ENCODE assay signal across 37 cellular contexts in the genomic region with DNA sequence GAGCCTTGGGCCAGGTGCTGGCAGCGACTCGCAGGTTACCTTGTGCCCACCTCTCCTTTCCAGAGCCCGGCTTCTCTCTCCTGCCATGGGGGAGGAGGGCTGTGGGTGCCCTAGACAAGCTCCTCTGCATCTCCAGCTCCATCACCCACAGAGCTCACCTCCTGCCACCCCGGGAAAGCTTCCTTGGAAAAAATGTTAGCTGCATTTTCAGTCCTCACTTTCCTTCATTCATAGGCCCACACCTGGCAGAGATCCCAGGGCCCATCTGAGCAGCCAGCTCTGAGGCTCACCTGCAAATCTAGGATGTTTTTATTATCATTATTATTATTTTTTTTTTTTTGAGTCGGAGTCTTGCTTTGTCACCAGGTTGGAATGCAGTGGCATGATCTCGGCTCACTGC. TPM values are rescaled to one million over a fixed set of nuclear protein-coding genes. Genes with fewer than 3 reads are reported as not detected.
"Had no signal": no experiment of that assay in that cellular context is flagged by ENCODE, and none has a peak within 500 bp of the region (broad histone marks: within the 10 kb centered on the region; RNA-seq: fewer than 3 reads in every experiment).

No MANE protein-coding gene starts in this region.

- H3K27me3 ChIP-seq: adrenal gland, ascending aorta, cardiac muscle cell had no signal

- H3K9me3 Mint-ChIP-seq: activated CD4-positive, alpha-beta memory T cell treated with anti-CD3 and anti-CD28 coated beads for 36 hours; activated naive CD4-positive, alpha-beta T cell treated with anti-CD3 and anti-CD28 coated beads for 36 hours; activated naive CD4-positive, alpha-beta T cell treated with anti-CD3 and anti-CD28 coated beads, Interleukin-2, amount 50 U/mL, for 72 hours; activated T-cell treated with anti-CD3 and anti-CD28 coated beads, Interleukin-2, amount 50 U/mL, for 4 hours; activated T-cell treated with anti-CD3 and anti-CD28 coated beads, Interleukin-2, amount 50 U/mL, for 72 hours; activated T-helper 17 cell treated with anti-CD3 and anti-CD28 coated beads, Interleukin-2, amount 50 U/mL, for 72 hours; central memory CD8-positive, alpha-beta T cell; T-helper 1 cell treated with Interleukin-12 subunit alpha and Interleukin-12 subunit beta and Interleukin-4 antibody, amounts not matched to agents 30 μg/mL and 1 μg/mL, for 36 hours; T-helper 2 cell treated with Interferon-gamma antibody and Interleukin-4, amounts not matched to agents 5 μg/mL and 100 μg/mL, for 36 hours had no signal

- H3K4me3 ChIP-seq: adrenal gland, ascending aorta, cardiac muscle cell had no signal

- H3K27ac ChIP-seq: adrenal gland, ascending aorta, cardiac muscle cell, WERI-Rb-1 had no signal

- H3K4me1 Mint-ChIP-seq: activated CD4-positive, alpha-beta T cell treated with anti-CD3 and anti-CD28 coated beads for 36 hours; activated CD4-positive, alpha-beta T cell treated with anti-CD3 and anti-CD28 coated beads, Interleukin-2, amount 10 ng/mL, durations not matched to agents 7 days and 5 days; activated T-helper 17 cell treated with anti-CD3 and anti-CD28 coated beads, Interleukin-2, amount 50 U/mL, for 72 hours; central memory CD8-positive, alpha-beta T cell; WTC11 had no signal

- H3K36me3 ChIP-seq: adrenal gland, ascending aorta, cardiac muscle cell, WERI-Rb-1 had no signal

- H3K9me3 ChIP-seq: adrenal gland, ascending aorta had no signal

- H3K4me3 Mint-ChIP-seq: activated CD4-positive, alpha-beta memory T cell treated with anti-CD3 and anti-CD28 coated beads for 36 hours; activated CD4-positive, alpha-beta T cell treated with anti-CD3 and anti-CD28 coated beads for 36 hours; activated CD4-positive, alpha-beta T cell treated with anti-CD3 and anti-CD28 coated beads, Interleukin-2, amount 10 ng/mL, durations not matched to agents 7 days and 5 days; activated CD8-positive, alpha-beta T cell treated with anti-CD3 and anti-CD28 coated beads for 36 hours; activated naive CD4-positive, alpha-beta T cell treated with anti-CD3 and anti-CD28 coated beads for 36 hours; activated naive CD8-positive, alpha-beta T cell treated with anti-CD3 and anti-CD28 coated beads for 36 hours; activated T-cell treated with anti-CD3 and anti-CD28 coated beads, Interleukin-2, amount 50 U/mL, for 4 hours; activated T-cell treated with anti-CD3 and anti-CD28 coated beads, Interleukin-2, amount 50 U/mL, for 72 hours; activated T-helper 1 cell treated with anti-CD3 and anti-CD28 coated beads, Interleukin-12 subunit alpha, Interleukin-12 subunit beta, Interleukin-2, Interleukin-4 antibody, amounts not matched to agents 30 ng/mL and 10 ng/mL and 1 ng/mL, durations not matched to agents 14 hours and 24 hours and 36 hours; activated T-helper 17 cell treated with anti-CD3 and anti-CD28 coated beads, Interleukin-2, amount 50 U/mL, for 72 hours; brain; central memory CD8-positive, alpha-beta T cell; T-helper 1 cell treated with Interleukin-12 subunit alpha and Interleukin-12 subunit beta and Interleukin-4 antibody, amounts not matched to agents 30 μg/mL and 1 μg/mL, for 36 hours; T-helper 2 cell treated with Interferon-gamma antibody and Interleukin-4, amounts not matched to agents 5 μg/mL and 100 μg/mL, for 36 hours; WTC11 had no signal

- H3K4me1 ChIP-seq: adrenal gland, ascending aorta had no signal

- H3K36me3 Mint-ChIP-seq: activated CD4-positive, alpha-beta memory T cell treated with anti-CD3 and anti-CD28 coated beads for 36 hours; activated naive CD4-positive, alpha-beta T cell treated with anti-CD3 and anti-CD28 coated beads, Interleukin-2, amount 50 U/mL, for 72 hours; activated naive CD8-positive, alpha-beta T cell treated with anti-CD3 and anti-CD28 coated beads for 36 hours; brain had no signal

- H3K27ac Mint-ChIP-seq: activated CD4-positive, alpha-beta memory T cell treated with anti-CD3 and anti-CD28 coated beads for 36 hours; activated CD4-positive, alpha-beta T cell treated with anti-CD3 and anti-CD28 coated beads for 36 hours; activated CD4-positive, alpha-beta T cell treated with anti-CD3 and anti-CD28 coated beads, Interleukin-2, amount 10 ng/mL, durations not matched to agents 7 days and 5 days; activated CD8-positive, alpha-beta T cell treated with anti-CD3 and anti-CD28 coated beads for 36 hours; activated naive CD4-positive, alpha-beta T cell treated with anti-CD3 and anti-CD28 coated beads for 36 hours; activated naive CD4-positive, alpha-beta T cell treated with anti-CD3 and anti-CD28 coated beads, Interleukin-2, amount 50 U/mL, for 72 hours; activated naive CD8-positive, alpha-beta T cell treated with anti-CD3 and anti-CD28 coated beads for 36 hours; activated T-cell treated with anti-CD3 and anti-CD28 coated beads, Interleukin-2, amount 50 U/mL, for 72 hours; activated T-helper 1 cell treated with anti-CD3 and anti-CD28 coated beads, Interleukin-12 subunit alpha, Interleukin-12 subunit beta, Interleukin-2, Interleukin-4 antibody, amounts not matched to agents 30 ng/mL and 10 ng/mL and 1 ng/mL, durations not matched to agents 14 hours and 24 hours and 36 hours; activated T-helper 17 cell treated with anti-CD3 and anti-CD28 coated beads, Interleukin-2, amount 50 U/mL, for 72 hours; T-helper 1 cell treated with Interleukin-12 subunit alpha and Interleukin-12 subunit beta and Interleukin-4 antibody, amounts not matched to agents 30 μg/mL and 1 μg/mL, for 36 hours; T-helper 2 cell treated with Interferon-gamma antibody and Interleukin-4, amounts not matched to agents 5 μg/mL and 100 μg/mL, for 36 hours; WTC11 had no signal

- DNase-seq: activated CD4-positive, alpha-beta memory T cell treated with anti-CD3 and anti-CD28 coated beads for 36 hours; activated CD4-positive, alpha-beta T cell treated with anti-CD3 and anti-CD28 coated beads for 1 hour; activated CD4-positive, alpha-beta T cell treated with anti-CD3 and anti-CD28 coated beads for 36 hours; activated CD4-positive, alpha-beta T cell treated with anti-CD3 and anti-CD28 coated beads for 48 hours; activated CD4-positive, alpha-beta T cell treated with anti-CD3 and anti-CD28 coated beads, Interleukin-2, amount 10 ng/mL, durations not matched to agents 7 days and 5 days; activated CD4-positive, CD25-positive, alpha-beta regulatory T cell; activated CD8-positive, alpha-beta memory T cell treated with anti-CD3 and anti-CD28 coated beads, Interleukin-2, amount 50 U/mL, for 4 hours; activated CD8-positive, alpha-beta T cell treated with anti-CD3 and anti-CD28 coated beads for 36 hours; activated gamma-delta T cell treated with Interleukin-2 at 50 U/mL for 16 hours; activated naive CD4-positive, alpha-beta T cell; activated naive CD4-positive, alpha-beta T cell treated with anti-CD3 and anti-CD28 coated beads for 36 hours; activated naive CD4-positive, alpha-beta T cell treated with anti-CD3 and anti-CD28 coated beads, Interleukin-2, amount 50 U/mL, for 16 hours; activated naive CD8-positive, alpha-beta T cell treated with anti-CD3 and anti-CD28 coated beads for 36 hours; activated T-cell treated with anti-CD3 and anti-CD28 coated beads for 4 hours; activated T-cell treated with anti-CD3 and anti-CD28 coated beads, Interleukin-2, amount 50 U/mL, for 1 hour; activated T-cell treated with anti-CD3 and anti-CD28 coated beads, Interleukin-2, amount 50 U/mL, for 4 hours; activated T-cell treated with anti-CD3 and anti-CD28 coated beads, Interleukin-2, amount 50 U/mL, for 72 hours; adrenal gland; amniotic stem cell; cerebellar nuclear complex; T-helper 1 cell; T-helper 2 cell; T-helper 9 cell; WERI-Rb-1 had no signal

- H3K27me3 Mint-ChIP-seq: activated CD4-positive, alpha-beta T cell treated with anti-CD3 and anti-CD28 coated beads for 36 hours; activated CD4-positive, alpha-beta T cell treated with anti-CD3 and anti-CD28 coated beads, Interleukin-2, amount 10 ng/mL, durations not matched to agents 7 days and 5 days; activated naive CD8-positive, alpha-beta T cell treated with anti-CD3 and anti-CD28 coated beads for 36 hours; activated T-helper 17 cell treated with anti-CD3 and anti-CD28 coated beads, Interleukin-2, amount 50 U/mL, for 72 hours; brain; central memory CD8-positive, alpha-beta T cell had no signal

RNA-seq across cellular contexts. Expression of a gene that starts 36.8 kb away (rescaled TPM):
- total RNA-seq: ascending aorta, bronchial epithelial cell, chondrocyte had no signal

RNA-seq across cellular contexts. Expression of a gene that starts 45.8 kb away (rescaled TPM):
- total RNA-seq: ascending aorta, bronchial epithelial cell, chondrocyte had no signal

RNA-seq across cellular contexts. Expression of a gene that starts 48.5 kb away (rescaled TPM):
- total RNA-seq: activated CD4-positive, alpha-beta memory T cell treated with anti-CD3 and anti-CD28 coated beads for 36 hours; activated CD4-positive, alpha-beta T cell treated with anti-CD3 and anti-CD28 coated beads, Interleukin-2, amount 10 ng/mL, durations not matched to agents 7 days and 5 days; activated CD8-positive, alpha-beta memory T cell treated with anti-CD3 and anti-CD28 coated beads for 36 hours; activated CD8-positive, alpha-beta T cell treated with anti-CD3 and anti-CD28 coated beads for 36 hours; activated naive CD8-positive, alpha-beta T cell treated with anti-CD3 and anti-CD28 coated beads for 36 hours; activated T-cell treated with anti-CD3 and anti-CD28 coated beads, Interleukin-2, amount 50 U/mL, for 4 hours; activated T-helper 1 cell treated with anti-CD3 and anti-CD28 coated beads, Interleukin-12 subunit alpha, Interleukin-12 subunit beta, Interleukin-2, Interleukin-4 antibody, amounts not matched to agents 30 ng/mL and 10 ng/mL and 1 ng/mL, durations not matched to agents 14 hours and 24 hours and 36 hours; activated T-helper 17 cell treated with anti-CD3 and anti-CD28 coated beads, Interleukin-2, amount 50 U/mL, for 72 hours; ascending aorta; bronchial epithelial cell; chondrocyte had no signal

RNA-seq across cellular contexts. Expression of a gene that starts 60.0 kb away (rescaled TPM):
- total RNA-seq: activated CD4-positive, alpha-beta memory T cell treated with anti-CD3 and anti-CD28 coated beads for 36 hours; activated CD4-positive, alpha-beta T cell treated with anti-CD3 and anti-CD28 coated beads for 36 hours; activated CD4-positive, alpha-beta T cell treated with anti-CD3 and anti-CD28 coated beads, Interleukin-2, amount 10 ng/mL, durations not matched to agents 7 days and 5 days; activated CD8-positive, alpha-beta memory T cell treated with anti-CD3 and anti-CD28 coated beads for 36 hours; activated CD8-positive, alpha-beta T cell treated with anti-CD3 and anti-CD28 coated beads for 36 hours; activated naive CD4-positive, alpha-beta T cell treated with anti-CD3 and anti-CD28 coated beads for 36 hours; activated naive CD4-positive, alpha-beta T cell treated with anti-CD3 and anti-CD28 coated beads, Interleukin-2, amount 50 U/mL, for 72 hours; activated naive CD8-positive, alpha-beta T cell treated with anti-CD3 and anti-CD28 coated beads for 36 hours; activated T-cell treated with anti-CD3 and anti-CD28 coated beads, Interleukin-2, amount 50 U/mL, for 4 hours; activated T-cell treated with anti-CD3 and anti-CD28 coated beads, Interleukin-2, amount 50 U/mL, for 72 hours; activated T-helper 1 cell treated with anti-CD3 and anti-CD28 coated beads, Interleukin-12 subunit alpha, Interleukin-12 subunit beta, Interleukin-2, Interleukin-4 antibody, amounts not matched to agents 30 ng/mL and 10 ng/mL and 1 ng/mL, durations not matched to agents 14 hours and 24 hours and 36 hours; activated T-helper 17 cell treated with anti-CD3 and anti-CD28 coated beads, Interleukin-2, amount 50 U/mL, for 72 hours; adrenal gland; ascending aorta; bronchial epithelial cell; cardiac muscle cell; chondrocyte had no signal
